In the genomic region with DNA sequence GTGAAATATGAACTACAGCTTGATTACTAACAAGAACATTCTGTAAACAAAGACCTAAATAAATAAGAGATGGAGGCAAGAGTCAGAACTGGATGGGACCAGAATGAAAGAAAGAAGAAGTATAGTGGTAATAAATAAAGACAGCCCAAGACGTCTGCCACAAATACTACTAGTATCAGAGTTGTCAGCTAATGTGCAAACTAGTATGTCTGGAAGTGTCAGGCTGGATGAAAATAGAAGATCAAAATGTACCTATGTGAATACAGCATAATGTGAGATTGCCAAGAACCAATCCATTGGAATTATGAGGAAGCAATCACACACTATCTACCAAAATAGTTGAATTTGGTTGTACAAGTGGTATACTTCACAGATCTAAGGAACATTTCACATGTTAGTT, we compare ENCODE assay signal across 7 cellular contexts.
"Had no signal": no experiment of that assay in that cellular context is flagged by ENCODE, and none has a peak within 500 bp of the region (broad histone marks: within the 10 kb centered on the region; RNA-seq: fewer than 3 reads in every experiment).

No MANE protein-coding gene starts in this region.

- DNase-seq: GDM1, GF-D8 had no signal

- FAIRE-seq: G401.6, GM12891, GM12892, GM18507, GM19239 had no signal
